ENCODE assay signal across 1 cellular context in genomic region chr3:57127849-57128566, GRCh38.
TF ChIP-seq lines count a peak whose summit lies in the region.

No MANE protein-coding gene starts in this region.

TF ChIP-seq in SK-N-SH treated with all-trans-retinoic acid at 6 μM for 48 hours, 23 proteins besides CTCF, POLR2A, EP300 and RAD21 (continued from another document):
- no peak for TF ChIP-seq POU6F1 (CRISPR knock-in tag; IDR thresholded peaks at IDR 0.05; ENCODE audit: borderline replicate concordance, low read depth)
TF ChIP-seq in SK-N-SH treated with all-trans-retinoic acid at 6 μM for 48 hours: peak in this region for 7.
